8 cellular contexts compared by ENCODE assay signal in genomic region chr17:76709077-76709950, GRCh38. TPM values are rescaled to one million over a fixed set of nuclear protein-coding genes. Genes with fewer than 3 reads are reported as not detected.
DNase-seq lines count a peak whose midpoint lies in the region; ATAC-seq lines count a peak whose summit lies in the region.

No MANE protein-coding gene starts in this region.

- peak overlapping the region; percentile 82 for H3K27ac ChIP-seq in angular gyrus (ENCODE audit: low read depth, low read length)

- ATAC-seq in HG02973 (IDR thresholded peaks at IDR 0.05; ENCODE audit: unreplicated experiment) (no peak), GM19455 (IDR thresholded peaks at IDR 0.05; ENCODE audit: unreplicated experiment) (no peak)

- DNase-seq in AG08396 (ENCODE audit: low spot score) (peak; percentile 95), HS-27A (ENCODE audit: low read depth) (peak; percentile 71), hepatic stellate cell (ENCODE audit: low spot score) (peak; percentile 97), renal cortical epithelial cell (ENCODE audit: low read depth) (peak; percentile 89)
- DNase-seq in stimulated activated CD4-positive, alpha-beta T cell treated with anti-CD3 and anti-CD28 coated beads, Interleukin-4, amount 100 ng/mL, for 4 hours, result no peak

RNA-seq across cellular contexts. Expression of gene MXRA7, which starts 1.5 kb away (rescaled TPM):
- 152 and 286 TPM in 2 replicates for total RNA-seq in renal cortical epithelial cell

RNA-seq across cellular contexts. Expression of gene JMJD6, which starts 17.1 kb away (rescaled TPM):
- 18.2 and 18.4 TPM in 2 replicates for total RNA-seq in renal cortical epithelial cell

RNA-seq across cellular contexts. Expression of gene METTL23, which starts 17.3 kb away (rescaled TPM):
- 27.0 and 31.6 TPM in 2 replicates for total RNA-seq in renal cortical epithelial cell

RNA-seq across cellular contexts. Expression of gene SRSF2, which starts 27.8 kb away (rescaled TPM):
- 121 and 147 TPM in 2 replicates for total RNA-seq in renal cortical epithelial cell

RNA-seq across cellular contexts. Expression of gene MFSD11, which starts 28.6 kb away (rescaled TPM):
- total RNA-seq in renal cortical epithelial cell, result 21.1 and 23.1 TPM in 2 replicates

Comparison
In these comparisons a context has a peak if more than half of its experiments do, and no peak if none do; other contexts are left out.
1. DNase-seq: peak in AG08396 (single experiment), HS-27A (single experiment), hepatic stellate cell (single experiment) and renal cortical epithelial cell (single experiment); none in stimulated activated CD4-positive, alpha-beta T cell treated with anti-CD3 and anti-CD28 coated beads, Interleukin-4, amount 100 ng/mL, for 4 hours (0 of 2).